16 cellular contexts compared by ENCODE assay signal in the genomic region with DNA sequence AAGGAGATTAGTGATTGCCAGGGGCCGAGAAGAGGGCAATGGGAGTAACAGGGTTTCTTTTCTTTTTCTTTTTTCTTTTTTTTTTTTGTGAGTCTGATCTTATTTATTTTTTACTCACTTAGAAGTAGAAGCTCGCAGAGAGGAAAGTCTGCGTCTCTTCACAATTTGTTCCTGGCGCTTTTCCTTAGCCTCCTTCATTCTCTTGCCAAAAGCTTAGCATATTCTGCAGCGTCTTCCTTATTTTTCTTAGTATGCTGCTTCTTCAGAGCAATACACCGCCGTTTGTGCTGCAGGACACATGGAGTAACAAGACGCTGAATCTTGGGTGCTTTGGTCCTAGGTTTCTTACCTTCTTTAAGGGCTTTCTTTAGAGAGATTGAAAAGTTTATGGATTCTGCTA.
"Had no signal": no experiment of that assay in that cellular context is flagged by ENCODE, and none has a peak within 500 bp of the region (broad histone marks: within the 10 kb centered on the region; RNA-seq: fewer than 3 reads in every experiment).

No MANE protein-coding gene starts in this region.

- ATAC-seq: esophagus mucosa, gastrocnemius medialis, left colon, psoas muscle had no signal

- H3K27ac Mint-ChIP-seq: type B pancreatic cell had no signal

- H3K4me1 ChIP-seq: gastrocnemius medialis, psoas muscle had no signal

- H3K4me1 Mint-ChIP-seq: naive B cell had no signal

- H3K9me3 ChIP-seq: gastrocnemius medialis, neutrophil, psoas muscle, stomach, thyroid gland had no signal

- DNase-seq: effector memory CD4-positive, alpha-beta T cell; gastrocnemius medialis; glutamatergic neuron; left colon; mammary epithelial cell; naive B cell; psoas muscle; small intestine; stimulated activated CD4-positive, alpha-beta T cell treated with anti-CD3 and anti-CD28 coated beads, Interleukin-12 subunit alpha, Interleukin-12 subunit beta, amount 100 ng/mL, for 4 hours; stimulated activated naive CD4-positive, alpha-beta T cell; stomach; substantia nigra; thyroid gland had no signal

- H3K36me3 ChIP-seq: gastrocnemius medialis, neutrophil, stomach, thyroid gland had no signal

- H3K27me3 ChIP-seq: gastrocnemius medialis, neutrophil, stomach, thyroid gland had no signal

- H3K9me3 Mint-ChIP-seq: naive B cell, type B pancreatic cell had no signal

- H3K4me3 ChIP-seq: gastrocnemius medialis, psoas muscle, stomach, thyroid gland had no signal

- H3K36me3 Mint-ChIP-seq: naive B cell, type B pancreatic cell had no signal

- H3K27ac ChIP-seq: gastrocnemius medialis, neutrophil, psoas muscle, thyroid gland had no signal

- H3K27me3 Mint-ChIP-seq: type B pancreatic cell had no signal

- H3K4me3 Mint-ChIP-seq: naive B cell, type B pancreatic cell had no signal
